ENCODE assay signal across 24 cellular contexts in the genomic region with DNA sequence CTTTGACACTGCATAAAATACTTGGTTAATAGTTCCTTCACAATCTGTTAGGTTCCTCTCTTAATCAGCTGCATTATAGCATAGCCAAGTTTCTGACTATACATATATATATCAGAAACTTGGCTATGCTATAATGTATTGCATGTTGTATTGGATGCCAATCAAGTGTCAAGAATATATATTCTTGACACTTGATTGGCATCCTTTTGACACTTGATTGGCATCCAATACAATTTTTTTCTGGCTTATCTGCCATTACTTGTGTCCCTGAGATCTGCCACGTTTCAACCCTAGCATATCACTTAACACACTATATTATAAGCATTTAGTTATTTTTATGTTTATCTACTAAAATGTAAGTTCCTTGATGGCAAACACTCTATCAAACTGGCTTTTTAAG.
"Had no signal": no experiment of that assay in that cellular context is flagged by ENCODE, and none has a peak within 500 bp of the region (broad histone marks: within the 10 kb centered on the region; RNA-seq: fewer than 3 reads in every experiment).

No MANE protein-coding gene starts in this region.

- H3K4me3 ChIP-seq: stomach, suprapubic skin, testis, thoracic aorta, thyroid gland, tibial artery, tibial nerve, transverse colon, upper lobe of left lung, upper lobe of right lung, uterus, vagina had no signal

- H3K9me3 ChIP-seq: stomach, suprapubic skin, testis, thoracic aorta, thyroid gland, tibial artery, tibial nerve, transverse colon, upper lobe of left lung, upper lobe of right lung, uterus, vagina had no signal

- H3K27me3 ChIP-seq: stomach, suprapubic skin, testis, thyroid gland, tibial artery, tibial nerve, transverse colon, upper lobe of left lung, upper lobe of right lung, uterus, vagina had no signal

- H3K36me3 ChIP-seq: stomach, suprapubic skin, thoracic aorta, thyroid gland, tibial artery, tibial nerve, transverse colon, upper lobe of left lung, upper lobe of right lung, uterus, vagina had no signal

- DNase-seq: stimulated activated CD4-positive, alpha-beta T cell treated with anti-CD3 and anti-CD28 coated beads, Interleukin-2, amount 100 ng/mL, for 48 hours; stimulated activated CD4-positive, alpha-beta T cell treated with anti-CD3 and anti-CD28 coated beads, Interleukin-4, amount 100 ng/mL, for 1 hour; stimulated activated CD4-positive, alpha-beta T cell treated with anti-CD3 and anti-CD28 coated beads, Interleukin-4, amount 100 ng/mL, for 24 hours; stimulated activated CD4-positive, alpha-beta T cell treated with anti-CD3 and anti-CD28 coated beads, Interleukin-4, amount 100 ng/mL, for 4 hours; stimulated activated CD8-positive, alpha-beta memory T cell treated with anti-CD3 and anti-CD28 coated beads, Interleukin-4, amount 100 ng/mL, for 48 hours; stimulated activated naive B cell treated with anti-CD40 and anti-IgM and Interleukin-4, amounts not matched to agents 10 μg/mL and 1 μg/mL and 100 μg/mL, for 72 hours; stimulated activated naive CD4-positive, alpha-beta T cell; stimulated activated naive CD4-positive, alpha-beta T cell treated with Interleukin-2 at 50 U/mL for 16 hours; stimulated activated naive CD8-positive, alpha-beta T cell treated with anti-CD3 and anti-CD28 coated beads, Interleukin-15, amount 100 ng/mL, for 72 hours; stimulated activated naive CD8-positive, alpha-beta T cell treated with anti-CD3 and anti-CD28 coated beads, Interleukin-15, Interleukin-2, amounts not matched to agents 100 U/mL and 50 U/mL, for 24 hours; stomach; substantia nigra; testis; thyroid gland; tibial artery; transverse colon; trophoblast cell; upper lobe of left lung; upper lobe of right lung; uterus had no signal

- H3K27ac ChIP-seq: stomach, suprapubic skin, testis, thoracic aorta, thyroid gland, tibial artery, tibial nerve, transverse colon, upper lobe of left lung, upper lobe of right lung, uterus, vagina had no signal
